ENCODE assay signal across 8 cellular contexts in genomic region chr6:29748391-29749352, GRCh38. TPM values are rescaled to one million over a fixed set of nuclear protein-coding genes. Genes with fewer than 3 reads are reported as not detected.
DNase-seq lines count a peak whose midpoint lies in the region; ATAC-seq, FAIRE-seq and TF ChIP-seq lines count a peak whose summit lies in the region.

No MANE protein-coding gene starts in this region.

- peaks cover 36% of the 10 kb centered on the region for H3K4me1 Mint-ChIP-seq in T-helper 2 cell treated with Interferon-gamma antibody and Interleukin-4, amounts not matched to agents 5 μg/mL and 100 μg/mL, for 36 hours (ENCODE audit: low read depth)
- H3K4me1 Mint-ChIP-seq in astrocyte (ENCODE audit: low read depth, unreplicated experiment), result peaks cover 3% of the 10 kb centered on the region

- H3K27me3 Mint-ChIP-seq in T-helper 2 cell treated with Interferon-gamma antibody and Interleukin-4, amounts not matched to agents 5 μg/mL and 100 μg/mL, for 36 hours (ENCODE audit: low read depth), result no peaks in the 10 kb centered on the region
- peaks cover 61% of the 10 kb centered on the region for H3K27me3 Mint-ChIP-seq in astrocyte (ENCODE audit: low read depth, unreplicated experiment)

- TF ChIP-seq CTCF in astrocyte (IDR thresholded peaks at IDR 0.05; ENCODE audit: insufficient read depth, low read depth, low read length), result no peak
- no peak for TF ChIP-seq CTCF in hepatocyte (IDR thresholded peaks at IDR 0.05; ENCODE audit: poor library complexity)
- no peak for TF ChIP-seq CTCF in retinal pigment epithelial cell (conservative IDR thresholded peaks at IDR 0.05; ENCODE audit: low read depth, low read length)

- no peak overlapping the region for H3K9ac ChIP-seq in astrocyte (ENCODE audit: low read length)

- H4K20me1 ChIP-seq in astrocyte (ENCODE audit: insufficient read depth, low read length) (no peaks in the 10 kb centered on the region), hepatocyte (ENCODE audit: insufficient read depth, poor library complexity, severe bottlenecking) (no peaks in the 10 kb centered on the region)

- H3K27me3 ChIP-seq in astrocyte (ENCODE audit: insufficient read depth, low read length) (peaks cover 7% of the 10 kb centered on the region), hepatocyte (peaks cover 48% of the 10 kb centered on the region)

- H3K36me3 ChIP-seq in astrocyte (ENCODE audit: insufficient read depth, low read length) (no peaks in the 10 kb centered on the region), hepatocyte (replicated peaks; ENCODE audit: insufficient read depth, low read depth) (no peaks in the 10 kb centered on the region)

- H3K9me2 ChIP-seq in hepatocyte (replicated peaks; ENCODE audit: insufficient read depth), result no peaks in the 10 kb centered on the region

- peak overlapping the region; percentile 99 for H3K4me3 Mint-ChIP-seq in T-helper 2 cell treated with Interferon-gamma antibody and Interleukin-4, amounts not matched to agents 5 μg/mL and 100 μg/mL, for 36 hours
- H3K4me3 Mint-ChIP-seq in astrocyte (ENCODE audit: unreplicated experiment), result peak overlapping the region; percentile 93

- H3K4me2 ChIP-seq in astrocyte (ENCODE audit: low read length) (peak overlapping the region; percentile 82), hepatocyte (peak overlapping the region; percentile 83)

- H3K9me3 ChIP-seq in astrocyte (ENCODE audit: insufficient read depth, low read depth, low read length) (no peaks in the 10 kb centered on the region), hepatocyte (ENCODE audit: low read depth) (no peaks in the 10 kb centered on the region)

- H3K9me3 Mint-ChIP-seq in T-helper 2 cell treated with Interferon-gamma antibody and Interleukin-4, amounts not matched to agents 5 μg/mL and 100 μg/mL, for 36 hours, result no peaks in the 10 kb centered on the region
- H3K9me3 Mint-ChIP-seq in astrocyte (ENCODE audit: unreplicated experiment), result no peaks in the 10 kb centered on the region

- H3K27ac ChIP-seq in astrocyte (ENCODE audit: low read depth, low read length) (no peak overlapping the region), hepatocyte (no peak overlapping the region)

- H3K4me1 ChIP-seq in astrocyte (ENCODE audit: insufficient read depth, low read length), result peaks cover 12% of the 10 kb centered on the region
- peaks cover 11% of the 10 kb centered on the region for H3K4me1 ChIP-seq in hepatocyte (ENCODE audit: insufficient read depth)

- H3K4me3 ChIP-seq in astrocyte (ENCODE audit: insufficient read depth, low read depth, low read length) (peak overlapping the region; percentile 50), hepatocyte (peak overlapping the region; percentile 39), retinal pigment epithelial cell (ENCODE audit: low read length) (peak overlapping the region; percentile 51)

- peaks cover 6% of the 10 kb centered on the region for H3K36me3 Mint-ChIP-seq in T-helper 2 cell treated with Interferon-gamma antibody and Interleukin-4, amounts not matched to agents 5 μg/mL and 100 μg/mL, for 36 hours (ENCODE audit: low read depth)
- H3K36me3 Mint-ChIP-seq in astrocyte (ENCODE audit: low read depth, unreplicated experiment), result peaks cover 3% of the 10 kb centered on the region

- DNase-seq in EH (ENCODE audit: low read depth), result peak; percentile 87
- peak; percentile 17 to 36 for DNase-seq in Kasumi-1 (lab: John Stamatoyannopoulos, UW)
- peak; percentile 82 for DNase-seq in T-helper 2 cell treated with Interferon-gamma antibody and Interleukin-4, amounts not matched to agents 5 μg/mL and 100 μg/mL, for 36 hours (ENCODE audit: low spot score)
- DNase-seq in astrocyte (ENCODE audit: low read depth), result peak; percentile 39
- DNase-seq in hepatocyte (ENCODE audit: low spot score), result peak; percentile 94
- DNase-seq in retinal pigment epithelial cell (ENCODE audit: low read depth), result peak; percentile 29
- DNase-seq in NCI-H128 (lab: John Stamatoyannopoulos, UW; ENCODE audit: unreplicated experiment), result no peak

- no peak for FAIRE-seq in astrocyte (lab: Jason Lieb, UNC)

- 2% methylated on average over 49 of the region's 65 CpGs for WGBS in hepatocyte (ENCODE audit: low lambda C conversion rate, missing lambda C conversion rate)

- no peaks in the 10 kb centered on the region for H3K79me2 ChIP-seq in astrocyte (ENCODE audit: insufficient read depth, low read length)
- no peaks in the 10 kb centered on the region for H3K79me2 ChIP-seq in hepatocyte

- H2AFZ ChIP-seq in astrocyte (ENCODE audit: low read depth, low read length) (peak overlapping the region; percentile 76), hepatocyte (peak overlapping the region; percentile 36)

- peak; percentile 75 for ATAC-seq in GM21717 (IDR thresholded peaks at IDR 0.05; ENCODE audit: unreplicated experiment)

- peak overlapping the region; percentile 89 for H3K27ac Mint-ChIP-seq in T-helper 2 cell treated with Interferon-gamma antibody and Interleukin-4, amounts not matched to agents 5 μg/mL and 100 μg/mL, for 36 hours
- no peak overlapping the region for H3K27ac Mint-ChIP-seq in astrocyte (ENCODE audit: unreplicated experiment)

RNA-seq across cellular contexts. Expression of gene HLA-F, which starts 25.4 kb away (rescaled TPM):
- 6.0 and 7.4 TPM in 2 replicates for total RNA-seq in astrocyte
- 7.8 and 8.8 TPM in 2 replicates for total RNA-seq in hepatocyte
- 7.6 and 10.9 TPM in 2 replicates for polyA plus RNA-seq in hepatocyte
